Comparison of ENCODE assay signal across 17 cellular contexts in the genomic region with DNA sequence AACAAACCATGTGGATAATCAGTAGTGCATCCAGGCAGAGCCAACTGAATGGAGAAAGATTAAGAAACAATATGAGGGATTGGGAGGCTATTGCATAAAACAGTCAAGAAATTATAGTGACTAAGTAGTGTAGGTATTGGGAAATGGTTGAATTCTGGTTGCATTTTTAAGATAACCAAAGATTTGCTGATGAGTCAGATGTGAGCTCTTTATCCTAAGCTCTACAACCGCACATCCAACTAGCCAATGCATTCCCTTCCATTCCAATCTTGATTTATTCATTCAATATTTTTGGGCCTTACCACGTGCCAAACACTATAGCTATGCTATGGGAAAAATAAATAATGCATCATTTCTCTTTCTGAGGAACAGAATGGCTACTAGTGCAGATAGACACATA.
DNase-seq lines count a peak whose midpoint lies in the region; ATAC-seq and TF ChIP-seq lines count a peak whose summit lies in the region.
"Had no signal": no experiment of that assay in that cellular context is flagged by ENCODE, and none has a peak within 500 bp of the region (broad histone marks: within the 10 kb centered on the region; RNA-seq: fewer than 3 reads in every experiment).

No MANE protein-coding gene starts in this region.

- 69% methylated on average over 2 of the region's 2 CpGs for WGBS in hepatocyte (ENCODE audit: low lambda C conversion rate, missing lambda C conversion rate)

- H3K27me3 ChIP-seq in hepatocyte, result no peaks in the 10 kb centered on the region
- H3K27me3 ChIP-seq: body of pancreas, left lung had no signal

- no peak overlapping the region for H3K27ac ChIP-seq in hepatocyte
- H3K27ac ChIP-seq: body of pancreas, left lung, SK-N-MC had no signal

- H2AFZ ChIP-seq in hepatocyte, result no peak overlapping the region

- no peaks in the 10 kb centered on the region for H3K36me3 ChIP-seq in hepatocyte (replicated peaks; ENCODE audit: insufficient read depth, low read depth)
- H3K36me3 ChIP-seq: left lung had no signal

- H3K4me2 ChIP-seq in hepatocyte, result no peak overlapping the region

- TF ChIP-seq CTCF in hepatocyte (IDR thresholded peaks at IDR 0.05; ENCODE audit: poor library complexity), result no peak

- no peaks in the 10 kb centered on the region for H4K20me1 ChIP-seq in hepatocyte (ENCODE audit: insufficient read depth, poor library complexity, severe bottlenecking)

- DNase-seq in ELR (ENCODE audit: low read depth) (peak; percentile 91), RPMI7951 (ENCODE audit: low read depth) (peak; percentile 69), fibroblast of gingiva (ENCODE audit: low read depth) (peak; percentile 58), skeletal muscle cell (ENCODE audit: low read depth) (peak; percentile 72), hepatocyte (ENCODE audit: low spot score) (no peak), NOMO-1 treated with dmso at 0.1 percent for 144 hours (lab: John Stamatoyannopoulos, UW; ENCODE audit: unreplicated experiment) (no peak)
- DNase-seq: activated CD8-positive, alpha-beta T cell treated with anti-CD3 and anti-CD28 coated beads, Interleukin-2, amount 10 ng/mL, durations not matched to agents 7 days and 5 days; body of pancreas; CD8-positive, alpha-beta memory T cell; endodermal cell; GDM1; KG1; left lung; NCI-H1436 treated with DMSO at 0.1 percent for 48 hours; stimulated activated CD4-positive, alpha-beta T cell treated with anti-CD3 and anti-CD28 coated beads, Interleukin-15, amount 100 ng/mL, for 24 hours had no signal

- H3K9me3 ChIP-seq in hepatocyte (ENCODE audit: low read depth), result no peaks in the 10 kb centered on the region
- H3K9me3 ChIP-seq: body of pancreas, left lung had no signal

- no peaks in the 10 kb centered on the region for H3K79me2 ChIP-seq in hepatocyte

- H3K9me2 ChIP-seq in hepatocyte (replicated peaks; ENCODE audit: insufficient read depth), result no peaks in the 10 kb centered on the region

- no peaks in the 10 kb centered on the region for H3K4me1 ChIP-seq in hepatocyte (ENCODE audit: insufficient read depth)
- H3K4me1 ChIP-seq: body of pancreas, left lung had no signal

- no peak overlapping the region for H3K4me3 ChIP-seq in skeletal muscle cell (ENCODE audit: low read depth, low read length)
- no peak overlapping the region for H3K4me3 ChIP-seq in hepatocyte
- H3K4me3 ChIP-seq: body of pancreas, left lung, SK-N-MC had no signal

- ATAC-seq in HG03439 (IDR thresholded peaks at IDR 0.05; ENCODE audit: unreplicated experiment), result no peak
- ATAC-seq: activated CD8-positive, alpha-beta T cell treated with anti-CD3 and anti-CD28 coated beads, Interleukin-2, amount 10 ng/mL, durations not matched to agents 7 days and 5 days; body of pancreas; left lung had no signal

Comparison
In these comparisons a context has a peak if more than half of its experiments do, and no peak if none do; other contexts are left out.
1. DNase-seq: peak in ELR (single experiment), RPMI7951 (single experiment), fibroblast of gingiva (single experiment) and skeletal muscle cell (single experiment); none in hepatocyte (single experiment) and NOMO-1 treated with dmso at 0.1 percent for 144 hours (single experiment).